Comparison of ENCODE assay signal across 19 cellular contexts in the genomic region with DNA sequence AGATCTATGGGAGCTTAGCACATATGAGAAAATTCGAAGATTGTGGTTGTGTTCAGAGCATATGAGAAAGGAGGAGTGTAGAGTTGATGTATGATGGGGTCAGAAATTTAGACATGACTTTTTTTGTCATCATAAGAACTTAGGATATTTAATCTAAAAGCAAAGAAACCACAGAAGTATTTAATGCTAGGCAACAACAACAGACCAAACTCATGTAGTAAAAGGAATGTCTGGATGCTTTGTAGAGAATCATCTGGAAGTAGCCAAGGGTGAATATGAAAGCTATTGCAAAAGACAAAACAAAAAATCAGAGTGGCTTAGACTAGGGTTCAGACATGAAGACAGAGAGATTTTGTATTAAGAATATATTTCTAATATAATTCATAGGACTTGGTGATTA.
DNase-seq lines count a peak whose midpoint lies in the region; ATAC-seq and TF ChIP-seq lines count a peak whose summit lies in the region.
"Had no signal": no experiment of that assay in that cellular context is flagged by ENCODE, and none has a peak within 500 bp of the region (broad histone marks: within the 10 kb centered on the region; RNA-seq: fewer than 3 reads in every experiment).

No MANE protein-coding gene starts in this region.

- H3K4me3 ChIP-seq in AG10803 (ENCODE audit: low read length) (no peak overlapping the region), choroid plexus epithelial cell (ENCODE audit: low read depth, low read length) (no peak overlapping the region)
- H3K4me3 ChIP-seq: BLaER1 treated with 17β-estradiol and CSF1 and Interleukin-3, amounts not matched to agents 10 nM and 100 nM; Peyer's patch; SJSA1 had no signal

- no peak for TF ChIP-seq CTCF in AG10803 (conservative IDR thresholded peaks at IDR 0.05; ENCODE audit: low read length)
- TF ChIP-seq CTCF in choroid plexus epithelial cell (conservative IDR thresholded peaks at IDR 0.05; ENCODE audit: low read depth, low read length), result no peak

- ATAC-seq in HG03108 (IDR thresholded peaks at IDR 0.05; ENCODE audit: unreplicated experiment), result no peak
- no peak for ATAC-seq in GM18861 (IDR thresholded peaks at IDR 0.05; ENCODE audit: unreplicated experiment)
- no peak for ATAC-seq in GM18868 (IDR thresholded peaks at IDR 0.05; ENCODE audit: unreplicated experiment)
- ATAC-seq: CD8-positive, alpha-beta T cell had no signal

- DNase-seq in AG10803 (ENCODE audit: low read depth), result peak; percentile 68
- DNase-seq in M059J (ENCODE audit: low read depth), result peak; percentile 1
- peak; percentile 41 for DNase-seq in choroid plexus epithelial cell (ENCODE audit: low read depth)
- peak; percentile 0 for DNase-seq in kidney glomerular epithelial cell (lab: John Stamatoyannopoulos, UW)
- DNase-seq: Calu3; CD8-positive, alpha-beta T cell; H9; Kasumi-1; NCI-H1092 treated with DMSO at 0.1 percent for 48 hours; NCI-H2081; NCI-H510A; NCI-H748 treated with DMSO at 0.1 percent for 48 hours; NK-92 treated with Interleukin-12 subunit alpha and Interleukin-12 subunit beta, amount 100 ng/mL, for 24 hours; Peyer's patch had no signal

Comparison
In these comparisons a context has a peak if more than half of its experiments do, and no peak if none do; other contexts are left out.
1. DNase-seq: peak in every context shown above with its lines; median percentile 68 in AG10803; 41 in choroid plexus epithelial cell; 1 in M059J; 0 in kidney glomerular epithelial cell.